ENCODE assay signal across 13 cellular contexts in the genomic region with DNA sequence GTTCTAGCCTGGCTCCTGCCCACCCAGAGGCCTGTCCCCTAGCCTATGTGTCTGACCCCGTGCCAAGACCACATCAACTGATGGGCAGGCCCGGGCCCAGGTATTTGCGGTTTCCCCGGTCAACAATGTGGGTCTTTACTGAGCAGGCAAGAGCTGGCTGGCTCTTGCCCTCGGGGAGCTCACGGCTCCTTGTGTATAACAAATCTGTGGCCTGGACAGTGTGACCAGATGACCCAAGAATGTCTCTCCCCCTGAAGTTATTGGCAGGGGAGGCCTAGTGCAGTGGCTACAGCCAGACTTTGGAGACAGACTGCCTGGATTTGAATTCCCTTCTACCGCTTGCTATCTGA.
DNase-seq lines count a peak whose midpoint lies in the region; ATAC-seq and TF ChIP-seq lines count a peak whose summit lies in the region.
"Had no signal": no experiment of that assay in that cellular context is flagged by ENCODE, and none has a peak within 500 bp of the region (broad histone marks: within the 10 kb centered on the region; RNA-seq: fewer than 3 reads in every experiment).

No MANE protein-coding gene starts in this region.

- no peak overlapping the region for H3K18ac ChIP-seq in H9 (ENCODE audit: insufficient read length, low read depth, low read length)

- peaks cover 19 to 35% of the 10 kb centered on the region in 2 experiments for H3K4me1 Mint-ChIP-seq in H9
- peaks cover 2% of the 10 kb centered on the region for H3K4me1 Mint-ChIP-seq in endodermal cell
- no peaks in the 10 kb centered on the region for H3K4me1 Mint-ChIP-seq in effector memory CD8-positive, alpha-beta T cell (ENCODE audit: low read depth in 2 of 2)

- no peaks in the 10 kb centered on the region for H3K36me3 Mint-ChIP-seq in H9 (ENCODE audit: insufficient read depth in 1 of 3, low read depth in 3 of 3)
- H3K36me3 Mint-ChIP-seq in endodermal cell (ENCODE audit: low read depth), result no peaks in the 10 kb centered on the region
- H3K36me3 Mint-ChIP-seq in effector memory CD8-positive, alpha-beta T cell (ENCODE audit: insufficient read depth), result no peaks in the 10 kb centered on the region

- no peak overlapping the region for H2BK15ac ChIP-seq in H9 (ENCODE audit: low read depth, low read length)

- H4K91ac ChIP-seq in H9 (ENCODE audit: insufficient read length, low read depth, low read length), result no peak overlapping the region

- H3K4me3 ChIP-seq in endodermal cell (ENCODE audit: low read length), result no peak overlapping the region
- no peak overlapping the region for H3K4me3 ChIP-seq in lung
- H3K4me3 ChIP-seq in stomach smooth muscle (ENCODE audit: low read length in 2 of 2), result peak overlapping the region in 1 of 2 donors; percentile 29
- H3K4me3 ChIP-seq: PC-9 had no signal

- H4K5ac ChIP-seq in H9 (ENCODE audit: insufficient read length, low read depth, low read length), result no peak overlapping the region

- no peak overlapping the region for H3K9ac ChIP-seq in H9 (ENCODE audit: extremely low read depth, insufficient read length, low read length)
- H3K9ac ChIP-seq in endodermal cell (ENCODE audit: extremely low read depth, low read length, poor library complexity, severe bottlenecking), result no peak overlapping the region
- H3K9ac ChIP-seq in stomach smooth muscle (ENCODE audit: low read length in 2 of 2), result peak overlapping the region in 1 of 2 donors; percentile 26

- no peak overlapping the region for H4K8ac ChIP-seq in H9 (replicated peaks; ENCODE audit: insufficient read length, low read depth, low read length)

- no peaks in the 10 kb centered on the region for H3K9me3 ChIP-seq in H9 (ENCODE audit: control insufficient read depth, low read depth, low read length)
- H3K9me3 ChIP-seq in endodermal cell (ENCODE audit: control insufficient read depth, low read length), result no peaks in the 10 kb centered on the region
- no peaks in the 10 kb centered on the region for H3K9me3 ChIP-seq in lung (ENCODE audit: control insufficient read depth in 2 of 2, insufficient read depth in 1 of 2, low read length in 1 of 2)
- H3K9me3 ChIP-seq in stomach smooth muscle (ENCODE audit: control insufficient read depth in 2 of 2, low read length in 2 of 2), result no peaks in the 10 kb centered on the region

- no peak overlapping the region for H2BK12ac ChIP-seq in H9 (ENCODE audit: insufficient read length, low read depth, low read length)

- H3K4ac ChIP-seq in H9 (ENCODE audit: low read depth, low read length), result no peak overlapping the region; the same call in 1 of the 2 replicates

- no peaks in the 10 kb centered on the region for H3K36me3 ChIP-seq in endodermal cell (ENCODE audit: control insufficient read depth, insufficient read depth, low read length)
- no peaks in the 10 kb centered on the region for H3K36me3 ChIP-seq in lung (ENCODE audit: control insufficient read depth in 2 of 2, insufficient read depth in 2 of 2, low read length in 2 of 2)
- H3K36me3 ChIP-seq in stomach smooth muscle (ENCODE audit: control insufficient read depth in 2 of 2, insufficient read depth in 2 of 2, low read length in 2 of 2), result peaks cover 3 to 6% of the 10 kb centered on the region in 2 donors

- H3K27me3 ChIP-seq in H9 (ENCODE audit: insufficient read depth, low read length) (no peaks in the 10 kb centered on the region), endodermal cell (ENCODE audit: control insufficient read depth, insufficient read depth, low read length, poor library complexity, severe bottlenecking) (no peaks in the 10 kb centered on the region), lung (ENCODE audit: control insufficient read depth, insufficient read depth) (no peaks in the 10 kb centered on the region), stomach smooth muscle (ENCODE audit: control insufficient read depth in 1 of 2, insufficient read depth in 2 of 2, low read length in 2 of 2) (no peaks in the 10 kb centered on the region)

- no peaks in the 10 kb centered on the region for H3K79me1 ChIP-seq in H9 (ENCODE audit: insufficient read depth, low read depth, low read length, poor library complexity, severe bottlenecking)

- no peak for ATAC-seq in lung (ENCODE audit: insufficient read depth, low FRiP score)
- no peak for ATAC-seq in effector memory CD8-positive, alpha-beta T cell (replicated peaks)

- H3K27me3 Mint-ChIP-seq in H9 (ENCODE audit: low read depth), result no peaks in the 10 kb centered on the region; the same call in 1 of the 2 replicates
- H3K27me3 Mint-ChIP-seq in endodermal cell (ENCODE audit: insufficient read depth), result no peaks in the 10 kb centered on the region
- H3K27me3 Mint-ChIP-seq in effector memory CD8-positive, alpha-beta T cell, result peaks cover 11 to 20% of the 10 kb centered on the region in 2 donors

- no peak overlapping the region for H3T11ph ChIP-seq in H9 (ENCODE audit: low read length)

- H3K27ac ChIP-seq in H9 (ENCODE audit: insufficient read length, low read depth, low read length) (no peak overlapping the region), endodermal cell (ENCODE audit: low read depth, low read length) (no peak overlapping the region), lung (ENCODE audit: low read depth in 1 of 2, low read length in 1 of 2) (peak overlapping the region in 1 of 2 donors; percentile 48), stomach smooth muscle (ENCODE audit: low read length) (peak overlapping the region; percentile 76)
- H3K27ac ChIP-seq: PC-9 had no signal

- H2AK5ac ChIP-seq in H9 (ENCODE audit: insufficient read length, low read length), result no peak overlapping the region

- no peaks in the 10 kb centered on the region for H3K9me3 Mint-ChIP-seq in H9
- H3K9me3 Mint-ChIP-seq in endodermal cell, result no peaks in the 10 kb centered on the region
- H3K9me3 Mint-ChIP-seq in effector memory CD8-positive, alpha-beta T cell, result no peaks in the 10 kb centered on the region

- no peak overlapping the region for H3K56ac ChIP-seq in H9 (ENCODE audit: insufficient read length, low read depth, low read length)

- DNase-seq in H9 (no peak), endodermal cell (no peak), lung (ENCODE audit: low spot score) (peak; percentile 41), SW 1271 (lab: John Stamatoyannopoulos, UW) (no peak), ACHN (no peak), LoVo (ENCODE audit: low spot score) (no peak)
- no peak for DNase-seq in effector memory CD8-positive, alpha-beta T cell
- DNase-seq: activated CD8-positive, alpha-beta memory T cell treated with anti-CD3 and anti-CD28 coated beads, Interleukin-2, amount 50 U/mL, for 48 hours; GOT3; KG1; kidney glomerular epithelial cell; PC-9 had no signal

- H3K79me2 ChIP-seq in H9 (ENCODE audit: insufficient read depth, low read length), result no peaks in the 10 kb centered on the region

- WGBS in H9 (ENCODE audit: extremely low coverage, insufficient read length, low lambda C conversion rate), result no CpG with 5 or more reads among the region's 7 CpGs
- 90 to 96% methylated on average over 2 to 7 of the region's 7 CpGs for WGBS in endodermal cell (ENCODE audit: insufficient coverage in 1 of 2, insufficient read length in 1 of 2), 2 experiments
- WGBS in lung, 2 donors, result 81 to 88% methylated on average over 7 of the region's 7 CpGs

- H3K14ac ChIP-seq in H9 (ENCODE audit: insufficient read depth, low read length), result no peak overlapping the region; the same call in 1 of the 2 replicates

- in situ Hi-C loops in ACHN (cut with HindIII; ENCODE audit: low pct_ligation_motif_present, low pct_unique_long_range_greater_than_20kb, low sequenced_read_pairs), result no loop called here

- TF ChIP-seq CTCF in H9 (conservative IDR thresholded peaks at IDR 0.05), result no peak
- no peak for TF ChIP-seq CTCF in endodermal cell (conservative IDR thresholded peaks at IDR 0.05)
- TF ChIP-seq CTCF in lung (IDR thresholded peaks at IDR 0.05; ENCODE audit: control extremely low read depth, extremely low read depth), result no peak

- no peak overlapping the region for H2BK120ac ChIP-seq in H9 (ENCODE audit: low read depth, low read length, poor library complexity, severe bottlenecking)

- H3K4me2 ChIP-seq in H9 (ENCODE audit: insufficient read depth, insufficient read length, low read length), result no peak overlapping the region
- H3K4me2 ChIP-seq: PC-9 had no signal

- H4K20me1 ChIP-seq in H9 (ENCODE audit: control insufficient read depth, insufficient read depth, insufficient read length), result no peaks in the 10 kb centered on the region

- no peak overlapping the region for H2BK20ac ChIP-seq in H9 (ENCODE audit: low read depth, low read length, poor library complexity, severe bottlenecking)

- H2BK5ac ChIP-seq in H9 (ENCODE audit: insufficient read length, low read length), result no peak overlapping the region

- H3K23ac ChIP-seq in H9 (ENCODE audit: insufficient read length, low read depth, low read length), result no peak overlapping the region

- no peak overlapping the region for H3K4me3 Mint-ChIP-seq in H9
- H3K4me3 Mint-ChIP-seq in endodermal cell, result no peak overlapping the region
- no peak overlapping the region for H3K4me3 Mint-ChIP-seq in effector memory CD8-positive, alpha-beta T cell

- no peak overlapping the region for H2AFZ ChIP-seq in H9 (ENCODE audit: low read length)
- H2AFZ ChIP-seq: PC-9 had no signal

- H3K4me1 ChIP-seq in H9 (ENCODE audit: insufficient read depth, low read length) (peaks cover 6% of the 10 kb centered on the region; the same call in 1 of the 2 replicates), endodermal cell (ENCODE audit: control insufficient read depth, insufficient read depth, low read length) (no peaks in the 10 kb centered on the region), lung (ENCODE audit: control insufficient read depth in 2 of 2, insufficient read depth in 2 of 2, low read length in 2 of 2) (peaks cover 0 to 16% of the 10 kb centered on the region in 2 donors), stomach smooth muscle (ENCODE audit: control insufficient read depth, insufficient read depth, low read length) (peaks cover 62% of the 10 kb centered on the region)

- peak overlapping the region in 2 of 3 experiments; percentile 68 to 80; a peak in 2 of 7 replicates for H3K27ac Mint-ChIP-seq in H9
- peak overlapping the region; percentile 44 for H3K27ac Mint-ChIP-seq in endodermal cell
- no peak overlapping the region for H3K27ac Mint-ChIP-seq in effector memory CD8-positive, alpha-beta T cell

- H3K23me2 ChIP-seq in H9 (ENCODE audit: insufficient read length, low read depth, low read length, poor library complexity, severe bottlenecking), result no peaks in the 10 kb centered on the region

Comparison
In these comparisons a context has a peak if more than half of its experiments do, and no peak if none do; other contexts are left out.
1. H3K27ac Mint-ChIP-seq: peak in H9 (2 of 3) and endodermal cell (single experiment); none in effector memory CD8-positive, alpha-beta T cell (0 of 2).